1 cellular context compared by ENCODE assay signal in genomic region chr17:39177256-39177655, GRCh38.
TF ChIP-seq lines count a peak whose summit lies in the region.

No MANE protein-coding gene starts in this region.

TF ChIP-seq in HCT116, 20 proteins besides CTCF, POLR2A, EP300 and RAD21 (continued from another document):
- TF ChIP-seq REST (IDR thresholded peaks at IDR 0.05; ENCODE audit: low read depth), result no peak
- TF ChIP-seq EGR1 (IDR thresholded peaks at IDR 0.05; ENCODE audit: low read depth), result no peak
- no peak for TF ChIP-seq JUND (IDR thresholded peaks at IDR 0.05)
- no peak for TF ChIP-seq FOSL1 (IDR thresholded peaks at IDR 0.05; ENCODE audit: low read depth)
- TF ChIP-seq ZNF274 (IDR thresholded peaks at IDR 0.05; ENCODE audit: low read depth, low read length), result no peak
- TF ChIP-seq CEBPB (IDR thresholded peaks at IDR 0.05; ENCODE audit: low read depth), result no peak
- no peak for TF ChIP-seq SIN3A (IDR thresholded peaks at IDR 0.05; ENCODE audit: low read depth)
- TF ChIP-seq ZFX (IDR thresholded peaks at IDR 0.05), result no peak
- no peak for TF ChIP-seq YY1 (IDR thresholded peaks at IDR 0.05; ENCODE audit: extremely low read depth, insufficient replicate concordance, low read depth, low read length)
- TF ChIP-seq SP1 (IDR thresholded peaks at IDR 0.05; ENCODE audit: low read depth), result no peak
- no peak for TF ChIP-seq ELF1 (IDR thresholded peaks at IDR 0.05; ENCODE audit: borderline replicate concordance, low read depth)
- TF ChIP-seq CBX3 (IDR thresholded peaks at IDR 0.05; ENCODE audit: low read depth), result no peak
- no peak for TF ChIP-seq ZBTB33 (IDR thresholded peaks at IDR 0.05; ENCODE audit: extremely low read depth, insufficient replicate concordance, low read length)
- no peak for TF ChIP-seq EZH2phosphoT487 (IDR thresholded peaks at IDR 0.05; ENCODE audit: borderline replicate concordance)
- no peak for TF ChIP-seq EZH2 (IDR thresholded peaks at IDR 0.05)
- no peak for TF ChIP-seq POLR2AphosphoS5 (IDR thresholded peaks at IDR 0.05; ENCODE audit: low read depth, low read length)
